ENCODE assay signal across 24 cellular contexts in genomic region chr7:1257221-1257620, GRCh38. TPM values are rescaled to one million over a fixed set of nuclear protein-coding genes. Genes with fewer than 3 reads are reported as not detected.
DNase-seq lines count a peak whose midpoint lies in the region; ATAC-seq, FAIRE-seq and TF ChIP-seq lines count a peak whose summit lies in the region.
"Had no signal": no experiment of that assay in that cellular context is flagged by ENCODE, and none has a peak within 500 bp of the region (broad histone marks: within the 10 kb centered on the region; RNA-seq: fewer than 3 reads in every experiment).

No MANE protein-coding gene starts in this region.

- no peak overlapping the region for H3K4me3 ChIP-seq in right cardiac atrium (ENCODE audit: low read length)
- H3K4me3 ChIP-seq in kidney (ENCODE audit: low read length in 2 of 2), result no peak overlapping the region
- H3K4me3 ChIP-seq in spleen, result no peak overlapping the region
- H3K4me3 ChIP-seq in ovary, result no peak overlapping the region
- H3K4me3 ChIP-seq: BLaER1, GM23248, HAP-1 had no signal

- no peaks in the 10 kb centered on the region for H3K9me3 Mint-ChIP-seq in activated naive CD4-positive, alpha-beta T cell treated with anti-CD3 and anti-CD28 coated beads, Interleukin-2, amount 10 ng/mL, durations not matched to agents 7 days and 5 days
- H3K9me3 Mint-ChIP-seq: CD14-positive monocyte; CD4-positive, alpha-beta memory T cell had no signal

- DNase-seq in activated naive CD4-positive, alpha-beta T cell treated with anti-CD3 and anti-CD28 coated beads, Interleukin-2, amount 50 U/mL, for 16 hours, result peak; percentile 0
- DNase-seq in activated naive CD4-positive, alpha-beta T cell treated with anti-CD3 and anti-CD28 coated beads, Interleukin-2, amount 10 ng/mL, durations not matched to agents 7 days and 5 days, result no peak
- DNase-seq in right cardiac atrium (peak in 2 of 3 donors; percentile 12 to 31), left cardiac atrium (no peak), kidney (peak; percentile 41), spleen (peak; percentile 34), ovary (no peak)
- DNase-seq: 8988T; CD4-positive, alpha-beta memory T cell; DMS153; DMS79; GDM1; GM23248 had no signal

- CTCF ChIA-PET in activated naive CD4-positive, alpha-beta T cell treated with anti-CD3 and anti-CD28 coated beads, Interleukin-2, amount 10 ng/mL, durations not matched to agents 7 days and 5 days (lab: Charles Lee), result interaction anchor here (0.6 to 1.3 kb wide), 2 partner anchors 31 to 314 kb away, joined by 3 to 4 read pairs; no protein-coding TSS in a partner anchor

- H3K36me3 ChIP-seq in kidney (ENCODE audit: control insufficient read depth in 1 of 2, insufficient read depth in 2 of 2, low read length in 2 of 2) (no peaks in the 10 kb centered on the region), spleen (no peaks in the 10 kb centered on the region), ovary (no peaks in the 10 kb centered on the region)
- H3K36me3 ChIP-seq: BLaER1, HAP-1 had no signal

- H3K27me3 Mint-ChIP-seq in activated naive CD4-positive, alpha-beta T cell treated with anti-CD3 and anti-CD28 coated beads, Interleukin-2, amount 10 ng/mL, durations not matched to agents 7 days and 5 days, result peaks cover 57% of the 10 kb centered on the region

- H3K4me1 Mint-ChIP-seq in activated naive CD4-positive, alpha-beta T cell treated with anti-CD3 and anti-CD28 coated beads, Interleukin-2, amount 10 ng/mL, durations not matched to agents 7 days and 5 days, result no peaks in the 10 kb centered on the region
- H3K4me1 Mint-ChIP-seq: CD14-positive monocyte had no signal

- FAIRE-seq in kidney (lab: Jason Lieb, UNC), result no peak
- FAIRE-seq: GM12892, GM18507 had no signal

- H3K4me3 Mint-ChIP-seq in activated naive CD4-positive, alpha-beta T cell treated with anti-CD3 and anti-CD28 coated beads, Interleukin-2, amount 10 ng/mL, durations not matched to agents 7 days and 5 days, result no peak overlapping the region
- H3K4me3 Mint-ChIP-seq: CD14-positive monocyte; CD4-positive, alpha-beta memory T cell had no signal

- H3K27ac ChIP-seq in right cardiac atrium (ENCODE audit: low read length), result no peak overlapping the region
- no peak overlapping the region for H3K27ac ChIP-seq in kidney (ENCODE audit: low read depth in 2 of 2, low read length in 2 of 2)
- H3K27ac ChIP-seq in spleen, result no peak overlapping the region
- H3K27ac ChIP-seq in ovary, result no peak overlapping the region
- H3K27ac ChIP-seq: BLaER1, GM23248, HL-60 had no signal

- no peak overlapping the region for H3K27ac Mint-ChIP-seq in activated naive CD4-positive, alpha-beta T cell treated with anti-CD3 and anti-CD28 coated beads, Interleukin-2, amount 10 ng/mL, durations not matched to agents 7 days and 5 days
- H3K27ac Mint-ChIP-seq: CD4-positive, alpha-beta memory T cell had no signal

- WGBS in right cardiac atrium, result 53% methylated on average over 12 of the region's 12 CpGs
- WGBS in spleen, 5 donors, result 52 to 73% (median 61%) methylated on average over 11 to 12 of the region's 12 CpGs
- WGBS in ovary, 3 donors, result 51 to 60% (median 56%) methylated on average over 12 of the region's 12 CpGs

- H3K9ac ChIP-seq in kidney (ENCODE audit: low read length in 2 of 2), result no peak overlapping the region
- H3K9ac ChIP-seq: BLaER1, GM23248 had no signal

- TF ChIP-seq CTCF in kidney (IDR thresholded peaks at IDR 0.05; ENCODE audit: borderline replicate concordance, extremely low read depth, insufficient read depth) (no peak), spleen (IDR thresholded peaks at IDR 0.05 in 8 of 11, conservative IDR thresholded peaks at IDR 0.05 in 3 of 11) (no peak), ovary (IDR thresholded peaks at IDR 0.05) (no peak)

- H3K27me3 ChIP-seq in right cardiac atrium (ENCODE audit: control insufficient read depth, insufficient read depth), result no peaks in the 10 kb centered on the region
- peaks cover 0 to 93% (median 55%) of the 10 kb centered on the region in 7 donors for H3K27me3 ChIP-seq in spleen (replicated peaks in 1 of 7)
- no peaks in the 10 kb centered on the region for H3K27me3 ChIP-seq in ovary

- no peaks in the 10 kb centered on the region for H3K9me3 ChIP-seq in right cardiac atrium (ENCODE audit: control insufficient read depth, low read length)
- H3K9me3 ChIP-seq in kidney (ENCODE audit: control insufficient read depth in 1 of 2, low read length in 2 of 2), result no peaks in the 10 kb centered on the region
- no peaks in the 10 kb centered on the region for H3K9me3 ChIP-seq in spleen
- H3K9me3 ChIP-seq in ovary, result no peaks in the 10 kb centered on the region
- H3K9me3 ChIP-seq: BLaER1, HAP-1 had no signal

- H3K4me1 ChIP-seq in right cardiac atrium (ENCODE audit: control insufficient read depth, insufficient read depth, low read length), result no peaks in the 10 kb centered on the region
- H3K4me1 ChIP-seq in kidney (ENCODE audit: control insufficient read depth in 1 of 2, insufficient read depth in 1 of 2, low read depth in 1 of 2, low read length in 2 of 2), result no peaks in the 10 kb centered on the region
- no peaks in the 10 kb centered on the region for H3K4me1 ChIP-seq in spleen
- H3K4me1 ChIP-seq in ovary (ENCODE audit: insufficient read depth), result no peaks in the 10 kb centered on the region
- H3K4me1 ChIP-seq: HAP-1 had no signal

- intact Hi-C loops in right cardiac atrium (cut with DNase I) (no loop called here), left cardiac atrium (cut with DNase I) (no loop called here), kidney (cut with DNase I) (no loop called here), spleen (cut with DNase I; ENCODE audit: low total_unique reads) (no loop called here), ovary (cut with DNase I) (no loop called here)

- TF ChIP-seq POLR2A in spleen (IDR thresholded peaks at IDR 0.05) (no peak), ovary (IDR thresholded peaks at IDR 0.05) (no peak)

- ATAC-seq in right cardiac atrium (no peak), left cardiac atrium (no peak), HG03175 (IDR thresholded peaks at IDR 0.05; ENCODE audit: unreplicated experiment) (no peak)

- H3K36me3 Mint-ChIP-seq in activated naive CD4-positive, alpha-beta T cell treated with anti-CD3 and anti-CD28 coated beads, Interleukin-2, amount 10 ng/mL, durations not matched to agents 7 days and 5 days, result no peaks in the 10 kb centered on the region
- H3K36me3 Mint-ChIP-seq: CD14-positive monocyte; CD4-positive, alpha-beta memory T cell had no signal

- no peak for TF ChIP-seq EP300 in ovary (IDR thresholded peaks at IDR 0.05)

RNA-seq across cellular contexts. Expression of gene UNCX, which starts 24.5 kb away (rescaled TPM):
- total RNA-seq in right cardiac atrium (not detected), left cardiac atrium (not detected), kidney (2.0 TPM), spleen (not detected), ovary (not detected)
- polyA plus RNA-seq in right cardiac atrium (not detected), kidney (ENCODE audit: insufficient read depth, low read depth, low replicate concordance) (1.4 TPM), spleen (not detected), ovary (not detected)
- total RNA-seq: CD4-positive, alpha-beta memory T cell; Daoy; GM23248; H4; HT1080 had no signal
- polyA plus RNA-seq: AG04450; CD14-positive monocyte; CD4-positive, alpha-beta memory T cell; GM23248 had no signal

Comparison
In these comparisons a context has a peak if more than half of its experiments do, and no peak if none do; other contexts are left out.
1. DNase-seq: peak in activated naive CD4-positive, alpha-beta T cell treated with anti-CD3 and anti-CD28 coated beads, Interleukin-2, amount 50 U/mL, for 16 hours (single experiment), right cardiac atrium (2 of 3), kidney (single experiment) and spleen (single experiment); none in activated naive CD4-positive, alpha-beta T cell treated with anti-CD3 and anti-CD28 coated beads, Interleukin-2, amount 10 ng/mL, durations not matched to agents 7 days and 5 days (single experiment), left cardiac atrium (single experiment) and ovary (0 of 5).